In genomic region chr7:441713-442421, GRCh38 we compare ENCODE assay signal across 30 cellular contexts.
"Had no signal": no experiment of that assay in that cellular context is flagged by ENCODE, and none has a peak within 500 bp of the region (broad histone marks: within the 10 kb centered on the region; RNA-seq: fewer than 3 reads in every experiment).

No MANE protein-coding gene starts in this region.

- H3K9me3 ChIP-seq: adrenal gland, body of pancreas, breast epithelium, Peyer's patch had no signal

- H3K4me1 ChIP-seq: adrenal gland, body of pancreas, breast epithelium, Peyer's patch had no signal

- H3K4me3 ChIP-seq: adrenal gland, body of pancreas, breast epithelium, Peyer's patch had no signal

- H3K27me3 ChIP-seq: adrenal gland, body of pancreas, Peyer's patch had no signal

- H3K27ac ChIP-seq: adrenal gland, body of pancreas, breast epithelium, Peyer's patch, VCaP had no signal

- DNase-seq: activated B cell treated with CpG ODN at 0.5 μM for 24 hours; activated CD4-positive, alpha-beta memory T cell treated with anti-CD3 and anti-CD28 coated beads for 36 hours; activated CD4-positive, alpha-beta T cell treated with anti-CD3 and anti-CD28 coated beads for 4 hours; activated CD4-positive, alpha-beta T cell treated with anti-CD3 and anti-CD28 coated beads, Interleukin-2, amount 50 U/mL, for 1 hour; activated CD4-positive, CD25-positive, alpha-beta regulatory T cell treated with anti-CD3 and anti-CD28 coated beads, Interleukin-2, amount 50 U/mL, for 72 hours; activated CD8-positive, alpha-beta memory T cell treated with anti-CD3 and anti-CD28 coated beads, Interleukin-2, amount 50 U/mL, for 4 hours; activated gamma-delta T cell treated with Interleukin-2 at 50 U/mL for 16 hours; activated naive CD4-positive, alpha-beta T cell treated with anti-CD3 and anti-CD28 coated beads for 36 hours; activated T-cell treated with anti-CD3 and anti-CD28 coated beads for 4 hours; activated T-cell treated with anti-CD3 and anti-CD28 coated beads, Interleukin-2, amount 50 U/mL, for 4 hours; adrenal gland; body of pancreas; NCI-H1105; NCI-H1417 treated with DMSO at 0.1 percent for 48 hours; NCI-H1694 treated with DMSO at 0.1 percent for 48 hours; NCI-H2029; NCI-H345; NCI-H524 treated with DMSO at 0.1 percent for 48 hours; NCI-H748 treated with DMSO at 0.1 percent for 48 hours; NK-92 treated with Interleukin-12 subunit alpha and Interleukin-12 subunit beta, amount 100 ng/mL, for 24 hours; PC-3; Peyer's patch; RPMI8226; SW 1271; T-helper 1 cell; T-helper 2 cell; T-helper 9 cell had no signal

- ATAC-seq: activated naive CD4-positive, alpha-beta T cell treated with anti-CD3 and anti-CD28 coated beads, Interleukin-2, amount 50 U/mL, for 72 hours; activated T-cell treated with anti-CD3 and anti-CD28 coated beads, Interleukin-2, amount 50 U/mL, for 4 hours; body of pancreas; PC-3 had no signal

- H3K36me3 ChIP-seq: adrenal gland, breast epithelium, Peyer's patch had no signal
